20 cellular contexts compared by ENCODE assay signal in genomic region chr12:26489908-26490307, GRCh38.
DNase-seq lines count a peak whose midpoint lies in the region; ATAC-seq, FAIRE-seq and TF ChIP-seq lines count a peak whose summit lies in the region.
"Had no signal": no experiment of that assay in that cellular context is flagged by ENCODE, and none has a peak within 500 bp of the region (broad histone marks: within the 10 kb centered on the region; RNA-seq: fewer than 3 reads in every experiment).

No MANE protein-coding gene starts in this region.

- intact Hi-C loops in HepG2 (cut with micrococcal nuclease; ENCODE audit: unreplicated experiment), result no loop called here
- intact Hi-C loops in right lobe of liver (cut with DNase I), result no loop called here
- intact Hi-C loops in IMR-90 (cut with micrococcal nuclease), result no loop called here
- intact Hi-C loops in K562 (cut with micrococcal nuclease), result no loop called here

- FAIRE-seq in HepG2 (lab: Jason Lieb, UNC) (no peak), K562 (lab: Jason Lieb, UNC) (no peak)
- FAIRE-seq: A204.1, D721Med, G401.6, GM19239 had no signal

- no peak overlapping the region for H2AK5ac ChIP-seq in IMR-90 (ENCODE audit: low read depth, low read length)

- H3K36me3 ChIP-seq in HepG2 (replicated peaks in 1 of 2; ENCODE audit: control insufficient read depth in 1 of 2, insufficient read depth in 2 of 2, low read length in 2 of 2), result peaks cover 16 to 70% of the 10 kb centered on the region in 2 experiments
- peaks cover 0 to 54% (median 2%) of the 10 kb centered on the region in 4 donors for H3K36me3 ChIP-seq in right lobe of liver
- H3K36me3 ChIP-seq in IMR-90 (ENCODE audit: control insufficient read depth, insufficient read depth, low read length), result no peaks in the 10 kb centered on the region
- no peaks in the 10 kb centered on the region for H3K36me3 ChIP-seq in K562 (ENCODE audit: control insufficient read depth, insufficient read depth, low read length)

- BruUV-seq in HepG2 (replicated peaks; lab: Mats Ljungman, UMichigan) (no TSS peak), IMR-90 (replicated peaks; lab: Mats Ljungman, UMichigan) (no TSS peak), K562 (replicated peaks; lab: Mats Ljungman, UMichigan) (no TSS peak)

- H3K4me2 ChIP-seq in HepG2 (ENCODE audit: low read depth, low read length) (no peak overlapping the region), IMR-90 (ENCODE audit: low read depth, low read length) (no peak overlapping the region), K562 (ENCODE audit: insufficient read depth, low read length) (no peak overlapping the region)
- H3K4me2 ChIP-seq: BLaER1 treated with 17β-estradiol and CSF1 and Interleukin-3, amounts not matched to agents 10 nM and 100 nM had no signal

- H4K20me1 ChIP-seq in HepG2 (ENCODE audit: insufficient read depth, low read length) (no peaks in the 10 kb centered on the region), IMR-90 (ENCODE audit: insufficient read depth, low read length) (no peaks in the 10 kb centered on the region), K562 (replicated peaks; ENCODE audit: control insufficient read depth, insufficient read depth, low read length) (no peaks in the 10 kb centered on the region)
- H4K20me1 ChIP-seq: BLaER1 treated with 17β-estradiol and CSF1 and Interleukin-3, amounts not matched to agents 10 nM and 100 nM had no signal

- TF ChIP-seq CTCF in HepG2 (CRISPR knock-in tag; IDR thresholded peaks at IDR 0.05) (no peak), right lobe of liver (IDR thresholded peaks at IDR 0.05) (no peak), IMR-90 (conservative IDR thresholded peaks at IDR 0.05; ENCODE audit: low read depth, low read length) (no peak), K562 (IDR thresholded peaks at IDR 0.05 in 2 of 3, conservative IDR thresholded peaks at IDR 0.05 in 1 of 3; ENCODE audit: insufficient read depth in 2 of 3, low read depth in 1 of 3, low read length in 3 of 3) (no peak)

- TF ChIP-seq RAD21 in HepG2 (CRISPR knock-in tag; IDR thresholded peaks at IDR 0.05), result no peak
- no peak for TF ChIP-seq RAD21 in IMR-90 (IDR thresholded peaks at IDR 0.05; ENCODE audit: low read length)
- TF ChIP-seq RAD21 in K562 (CRISPR knock-in tag; conservative IDR thresholded peaks at IDR 0.05 in 1 of 2, IDR thresholded peaks at IDR 0.05 in 1 of 2), result no peak

- no peaks in the 10 kb centered on the region for H3K79me1 ChIP-seq in IMR-90 (ENCODE audit: low read depth in 1 of 2, low read length in 2 of 2)

- no peaks in the 10 kb centered on the region for H3K4me1 ChIP-seq in HepG2 (ENCODE audit: insufficient read depth, low read length)
- no peaks in the 10 kb centered on the region for H3K4me1 ChIP-seq in right lobe of liver
- no peaks in the 10 kb centered on the region for H3K4me1 ChIP-seq in IMR-90 (ENCODE audit: control insufficient read depth, insufficient read depth, low read length)
- no peaks in the 10 kb centered on the region for H3K4me1 ChIP-seq in K562 (replicated peaks in 1 of 2; ENCODE audit: control insufficient read depth in 2 of 2, insufficient read depth in 2 of 2, low read length in 2 of 2)

- H2AFZ ChIP-seq in HepG2 (ENCODE audit: low read length), result no peak overlapping the region
- H2AFZ ChIP-seq in IMR-90 (replicated peaks; ENCODE audit: low read length, poor library complexity), result no peak overlapping the region
- H2AFZ ChIP-seq in K562 (ENCODE audit: low read depth, low read length), result no peak overlapping the region

- H4K5ac ChIP-seq in IMR-90 (ENCODE audit: low read depth, low read length), result no peak overlapping the region

- no peak overlapping the region for H3K4ac ChIP-seq in IMR-90 (ENCODE audit: low read depth, low read length)

- no peak overlapping the region for H3K56ac ChIP-seq in IMR-90 (ENCODE audit: extremely low read depth, insufficient read depth, low read length)

- H3K9me3 ChIP-seq in HepG2 (ENCODE audit: low read length), result no peaks in the 10 kb centered on the region
- H3K9me3 ChIP-seq in right lobe of liver, result no peaks in the 10 kb centered on the region
- H3K9me3 ChIP-seq in IMR-90 (ENCODE audit: control insufficient read depth, insufficient read depth, low read length), result no peaks in the 10 kb centered on the region
- no peaks in the 10 kb centered on the region for H3K9me3 ChIP-seq in K562 (replicated peaks; ENCODE audit: control insufficient read depth, insufficient read depth, low read depth, low read length)
- H3K9me3 ChIP-seq: BLaER1 treated with 17β-estradiol and CSF1 and Interleukin-3, amounts not matched to agents 10 nM and 100 nM; Caco-2 had no signal

- no peak overlapping the region for H4K8ac ChIP-seq in IMR-90 (ENCODE audit: low read depth in 2 of 2, low read length in 2 of 2)

- no peak overlapping the region for H2BK15ac ChIP-seq in IMR-90 (ENCODE audit: low read depth, low read length)

- H3K27ac ChIP-seq in HepG2 (ENCODE audit: extremely low read length, insufficient read depth, low read length) (no peak overlapping the region), right lobe of liver (no peak overlapping the region), IMR-90 (ENCODE audit: insufficient read depth, low read length) (no peak overlapping the region), K562 (ENCODE audit: extremely low read depth, low read depth, low read length) (no peak overlapping the region)
- H3K27ac ChIP-seq: BLaER1 treated with 17β-estradiol and CSF1 and Interleukin-3, amounts not matched to agents 10 nM and 100 nM; C4-2B had no signal

- CTCF ChIA-PET in HepG2 (lab: Yijun Ruan, JAX; ENCODE audit: low intra/inter-chr PET ratio, low total read pairs), result no interaction called here
- CTCF ChIA-PET in IMR-90 (lab: Yijun Ruan, JAX), result no interaction called here
- CTCF ChIA-PET in K562 (lab: Yijun Ruan, JAX; ENCODE audit: low intra/inter-chr PET ratio), result no interaction called here

- DNase-seq in HepG2 (ENCODE audit: low spot score) (no peak), right lobe of liver (no peak), IMR-90 (no peak), K562 (ENCODE audit: extremely low read depth in 1 of 4, low spot score in 3 of 4) (no peak), SW 1271 (lab: John Stamatoyannopoulos, UW) (no peak)
- DNase-seq: 8988T; AML-193; Caco-2; Calu3; CD4-positive, alpha-beta T cell; CD8-positive, alpha-beta T cell; DMS79 treated with DMSO at 0.1 percent for 48 hours; GF-D8 had no signal

- H3K79me2 ChIP-seq in HepG2 (ENCODE audit: insufficient read depth, low read length) (no peaks in the 10 kb centered on the region), K562 (ENCODE audit: control insufficient read depth, insufficient read depth, low read length) (no peaks in the 10 kb centered on the region)

- H3K4me3 ChIP-seq in HepG2 (replicated peaks in 1 of 3; ENCODE audit: insufficient read depth in 1 of 3, low read depth in 2 of 3, low read length in 3 of 3) (no peak overlapping the region), right lobe of liver (no peak overlapping the region), IMR-90 (ENCODE audit: insufficient read depth, low read depth, low read length) (no peak overlapping the region), K562 (no peak overlapping the region)
- H3K4me3 ChIP-seq: BLaER1 treated with 17β-estradiol and CSF1 and Interleukin-3, amounts not matched to agents 10 nM and 100 nM had no signal

- TF ChIP-seq EP300 in HepG2 (IDR thresholded peaks at IDR 0.05; ENCODE audit: low read depth in 2 of 2, low read length in 2 of 2) (no peak), HepG2 (CRISPR knock-in tag; IDR thresholded peaks at IDR 0.05; ENCODE audit: borderline replicate concordance) (no peak), K562 (IDR thresholded peaks at IDR 0.05; ENCODE audit: low read length) (no peak)

- 98% methylated on average over 2 of the region's 2 CpGs for WGBS in HepG2 (ENCODE audit: low lambda C conversion rate)
- 100% methylated on average over 2 of the region's 2 CpGs for WGBS in right lobe of liver (ENCODE audit: insufficient coverage, low coverage, low lambda C conversion rate, missing lambda C conversion rate)
- WGBS in IMR-90 (ENCODE audit: extremely low coverage in 2 of 2, insufficient read length in 1 of 2), 2 experiments, result no CpG with 5 or more reads among the region's 2 CpGs
- WGBS in K562 (ENCODE audit: insufficient coverage, low coverage, missing lambda C conversion rate), result 0% methylated on average over 2 of the region's 2 CpGs

- H3K9ac ChIP-seq in HepG2 (ENCODE audit: insufficient read depth, low read depth, low read length) (no peak overlapping the region), IMR-90 (ENCODE audit: low read depth, low read length) (no peak overlapping the region), K562 (ENCODE audit: insufficient read depth in 1 of 2, low read depth in 2 of 2, low read length in 2 of 2) (no peak overlapping the region)
- H3K9ac ChIP-seq: BLaER1 treated with 17β-estradiol and CSF1 and Interleukin-3, amounts not matched to agents 10 nM and 100 nM had no signal

- H3K9me1 ChIP-seq in IMR-90 (ENCODE audit: insufficient read depth, low read length) (no peaks in the 10 kb centered on the region), K562 (ENCODE audit: control insufficient read depth, insufficient read depth, low read length) (no peaks in the 10 kb centered on the region)

- H3K27me3 ChIP-seq in HepG2 (ENCODE audit: control insufficient read depth in 1 of 2, insufficient read depth in 2 of 2, low read length in 2 of 2) (no peaks in the 10 kb centered on the region), right lobe of liver (no peaks in the 10 kb centered on the region), IMR-90 (ENCODE audit: control insufficient read depth, insufficient read depth, low read length) (no peaks in the 10 kb centered on the region), K562 (ENCODE audit: control insufficient read depth in 2 of 2, insufficient read depth in 2 of 2, low read length in 2 of 2) (no peaks in the 10 kb centered on the region)
- H3K27me3 ChIP-seq: BLaER1 treated with 17β-estradiol and CSF1 and Interleukin-3, amounts not matched to agents 10 nM and 100 nM had no signal

- in situ Hi-C loops in HepG2 (cut with HindIII; ENCODE audit: extremely low pct_ligation_motif_present, low pct_unique_long_range_greater_than_20kb), result no loop called here
- in situ Hi-C loops in IMR-90 (cut with MboI; ENCODE audit: low sequenced_read_pairs), result no loop called here
- in situ Hi-C loops in K562 (cut with MboI), result no loop called here

- H3K14ac ChIP-seq in IMR-90 (replicated peaks; ENCODE audit: low read depth, low read length), result no peak overlapping the region

- no peak overlapping the region for H2AK9ac ChIP-seq in IMR-90 (replicated peaks; ENCODE audit: low read depth, low read length, poor library complexity)

- no peak overlapping the region for H2BK120ac ChIP-seq in IMR-90 (ENCODE audit: low read depth, low read length)

- no peak for TF ChIP-seq POLR2A in HepG2 (IDR thresholded peaks at IDR 0.05; ENCODE audit: insufficient read depth in 1 of 2, low read depth in 2 of 2, low read length in 2 of 2)
- TF ChIP-seq POLR2A in right lobe of liver (IDR thresholded peaks at IDR 0.05), result no peak
- TF ChIP-seq POLR2A in IMR-90 (IDR thresholded peaks at IDR 0.05; ENCODE audit: low read depth, low read length), result no peak
- TF ChIP-seq POLR2A in K562 (conservative IDR thresholded peaks at IDR 0.05), result no peak

- ATAC-seq in HepG2 (no peak), right lobe of liver (no peak), IMR-90 (ENCODE audit: low read depth) (no peak), K562 (no peak), HG03108 (IDR thresholded peaks at IDR 0.05; ENCODE audit: unreplicated experiment) (no peak)
- ATAC-seq: CD8-positive, alpha-beta T cell had no signal

- H3K18ac ChIP-seq in IMR-90 (ENCODE audit: low read depth, low read length), result no peak overlapping the region

- no peak overlapping the region for H4K91ac ChIP-seq in IMR-90 (ENCODE audit: insufficient read depth, low read depth, low read length)

- POLR2A ChIA-PET in HepG2 (lab: Yijun Ruan, JAX), result no interaction called here
- POLR2A ChIA-PET in IMR-90 (lab: Charles Lee; ENCODE audit: unreplicated experiment), result no interaction called here
- POLR2A ChIA-PET in K562 (lab: Yijun Ruan, JAX), result no interaction called here

- dilution Hi-C loops in IMR-90 (cut with HindIII; ENCODE audit: low sequenced_read_pairs, unreplicated experiment), result no loop called here

- H2BK5ac ChIP-seq in IMR-90 (ENCODE audit: low read depth, low read length, poor library complexity, severe bottlenecking), result no peak overlapping the region

- H2BK20ac ChIP-seq in IMR-90 (ENCODE audit: low read depth, low read length), result no peak overlapping the region

- H3K23ac ChIP-seq in IMR-90 (ENCODE audit: low read depth, low read length), result no peak overlapping the region

Comparison
In these comparisons a context has a peak if more than half of its experiments do, and no peak if none do; other contexts are left out.
1. Of the 241 proteins assayed by ChIP-seq in both HepG2 and K562: peak only in HepG2: MAFF and MAFK; only in K562: none; in both: none; in neither: 239.